ENCODE assay signal across 26 cellular contexts in the genomic region with DNA sequence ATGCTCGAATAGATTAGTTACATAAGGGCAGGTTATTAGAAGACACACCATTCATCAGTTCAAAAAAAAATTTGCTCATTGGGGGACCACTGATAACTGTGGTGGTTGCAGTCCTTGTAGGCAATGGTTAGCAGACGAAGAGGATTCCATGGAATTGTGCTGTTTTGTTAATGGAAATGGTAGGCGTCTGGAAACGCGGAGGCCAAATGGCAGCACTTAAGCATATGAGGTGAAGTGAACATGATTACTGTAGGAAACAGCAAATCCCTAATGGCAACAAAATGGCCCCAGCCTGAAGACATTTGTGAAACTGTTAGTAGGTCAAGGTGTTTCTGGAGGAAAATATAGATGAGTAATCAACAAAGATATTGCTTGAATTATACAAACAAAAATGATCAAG.
"Had no signal": no experiment of that assay in that cellular context is flagged by ENCODE, and none has a peak within 500 bp of the region (broad histone marks: within the 10 kb centered on the region; RNA-seq: fewer than 3 reads in every experiment).

No MANE protein-coding gene starts in this region.

- FAIRE-seq: endometrium, keratinocyte had no signal

- H3K79me2 ChIP-seq: hepatocyte had no signal

- H3K27ac Mint-ChIP-seq: dendritic cell treated with granulocyte-macrophage colony-stimulating factor and Interleukin-4, amounts not matched to agents 40 ng/mL and 50 ng/mL, for 4 days; effector memory CD8-positive, alpha-beta T cell; endodermal cell; immature natural killer cell; memory B cell; mesothelial cell of epicardium; naive B cell had no signal

- H3K27me3 ChIP-seq: colonic mucosa, esophagus squamous epithelium, gastrocnemius medialis, heart left ventricle, hepatocyte, left lung had no signal

- H3K4me3 Mint-ChIP-seq: dendritic cell treated with granulocyte-macrophage colony-stimulating factor and Interleukin-4, amounts not matched to agents 40 ng/mL and 50 ng/mL, for 4 days; effector memory CD8-positive, alpha-beta T cell; endodermal cell; immature natural killer cell; memory B cell; mesothelial cell of epicardium; naive B cell had no signal

- H2AFZ ChIP-seq: hepatocyte had no signal

- H3K9me3 ChIP-seq: colonic mucosa, esophagus squamous epithelium, gastrocnemius medialis, left lung, lower lobe of right lung had no signal

- H3K9me3 Mint-ChIP-seq: dendritic cell treated with granulocyte-macrophage colony-stimulating factor and Interleukin-4, amounts not matched to agents 40 ng/mL and 50 ng/mL, for 4 days; endodermal cell; mesothelial cell of epicardium had no signal

- H3K4me2 ChIP-seq: hepatocyte had no signal

- DNase-seq: colonic mucosa; cortex of kidney; effector CD8-positive, alpha-beta T cell; effector memory CD8-positive, alpha-beta T cell; endodermal cell; erythroblast; esophagus squamous epithelium; foreskin fibroblast; foreskin melanocyte; gastrocnemius medialis; heart left ventricle; hypothalamus; immature natural killer cell; left cardiac atrium; left lung; left ventricle myocardium superior; lower lobe of right lung; mucosa of descending colon; naive B cell had no signal

- H3K27me3 Mint-ChIP-seq: dendritic cell treated with granulocyte-macrophage colony-stimulating factor and Interleukin-4, amounts not matched to agents 40 ng/mL and 50 ng/mL, for 4 days; effector memory CD8-positive, alpha-beta T cell; memory B cell; naive B cell had no signal

- H3K4me1 Mint-ChIP-seq: endodermal cell, immature natural killer cell, memory B cell, mesothelial cell of epicardium, naive B cell had no signal

- H3K27ac ChIP-seq: colonic mucosa, epithelial cell of prostate, esophagus squamous epithelium, gastrocnemius medialis, heart left ventricle, hepatocyte, left lung, lower lobe of right lung had no signal

- H3K4me1 ChIP-seq: colonic mucosa, esophagus squamous epithelium, gastrocnemius medialis, heart left ventricle, left lung, lower lobe of right lung had no signal

- H3K36me3 Mint-ChIP-seq: immature natural killer cell, memory B cell, mesothelial cell of epicardium, naive B cell had no signal

- H3K36me3 ChIP-seq: colonic mucosa, esophagus squamous epithelium, gastrocnemius medialis, heart left ventricle, left lung, lower lobe of right lung had no signal

- H3K4me3 ChIP-seq: colonic mucosa, esophagus squamous epithelium, gastrocnemius medialis, heart left ventricle, hepatocyte, left lung, lower lobe of right lung, mucosa of descending colon had no signal
